ENCODE assay signal across 8 cellular contexts in genomic region chr2:169141713-169142352, GRCh38.
DNase-seq lines count a peak whose midpoint lies in the region; TF ChIP-seq lines count a peak whose summit lies in the region.

No MANE protein-coding gene starts in this region.

- no peaks in the 10 kb centered on the region for H3K9me3 ChIP-seq in mesenchymal stem cell (ENCODE audit: control insufficient read depth, low read length)

- no peak overlapping the region for H3K4me2 ChIP-seq in mesenchymal stem cell (ENCODE audit: low read length, poor library complexity, severe bottlenecking)

- peaks cover 2% of the 10 kb centered on the region for H3K4me1 ChIP-seq in mesenchymal stem cell (ENCODE audit: control insufficient read depth, insufficient read depth, low read depth, low read length)

- H4K91ac ChIP-seq in mesenchymal stem cell (ENCODE audit: low read length) = no peak overlapping the region

- DNase-seq in GM10248 (ENCODE audit: extremely low spot score) = peak; percentile 52
- peak; percentile 40 for DNase-seq in HFF-Myc (ENCODE audit: extremely low read depth, low read depth)
- peak; percentile 65 for DNase-seq in NCI-H2227 (lab: John Stamatoyannopoulos, UW; ENCODE audit: unreplicated experiment)
- DNase-seq in activated CD4-positive, alpha-beta T cell treated with anti-CD3 and anti-CD28 coated beads, Interleukin-2, amount 50 U/mL, for 1 hour = peak; percentile 55
- peak; percentile 74 for DNase-seq in ecto neural progenitor cell (ENCODE audit: low spot score)
- peak; percentile 61 for DNase-seq in mesenchymal stem cell
- peak; percentile 21 to 31 for DNase-seq in stimulated activated CD8-positive, alpha-beta memory T cell treated with anti-CD3 and anti-CD28 coated beads, Interleukin-4, amount 100 ng/mL, for 4 hours (ENCODE audit: low read depth in 2 of 2, low spot score in 1 of 2)
- no peak for DNase-seq in cerebellar nuclear complex (lab: John Stamatoyannopoulos, UW)

- H2AFZ ChIP-seq in mesenchymal stem cell (ENCODE audit: low read depth, low read length) = no peak overlapping the region

- H3K4ac ChIP-seq in mesenchymal stem cell (ENCODE audit: low read depth in 1 of 2, low read length in 2 of 2) = no peak overlapping the region

- peaks cover 6 to 8% of the 10 kb centered on the region in 2 experiments for H3K27me3 ChIP-seq in mesenchymal stem cell (ENCODE audit: control insufficient read depth in 1 of 2, insufficient read depth in 1 of 2, low read length in 2 of 2)

- H2BK15ac ChIP-seq in mesenchymal stem cell (ENCODE audit: low read depth, poor library complexity, severe bottlenecking) = no peak overlapping the region

- H3K14ac ChIP-seq in mesenchymal stem cell (ENCODE audit: low read length in 2 of 2) = no peak overlapping the region

- no peak overlapping the region for H2BK5ac ChIP-seq in mesenchymal stem cell (ENCODE audit: low read depth, low read length, poor library complexity, severe bottlenecking)

- no peak overlapping the region for H3K27ac ChIP-seq in mesenchymal stem cell (ENCODE audit: low read length, poor library complexity, severe bottlenecking)

- H3K36me3 ChIP-seq in mesenchymal stem cell (ENCODE audit: control insufficient read depth in 1 of 2, insufficient read depth in 2 of 2, low read depth in 1 of 2, low read length in 2 of 2) = no peaks in the 10 kb centered on the region

- no peak overlapping the region for H4K8ac ChIP-seq in mesenchymal stem cell (ENCODE audit: low read length)

- peak; percentile 87 for TF ChIP-seq CTCF in GM10248 (IDR thresholded peaks at IDR 0.05; ENCODE audit: control extremely low read depth, extremely low read depth, low read depth, missing control alignments)
- TF ChIP-seq CTCF in HFF-Myc (IDR thresholded peaks at IDR 0.05; ENCODE audit: low read depth, low read length, missing control alignments) = peak; percentile 94

- WGBS in mesenchymal stem cell = 34% methylated on average over 7 of the region's 10 CpGs

- H3K9ac ChIP-seq in mesenchymal stem cell (ENCODE audit: low read length) = no peak overlapping the region

- H3K4me3 ChIP-seq in HFF-Myc (replicated peaks; ENCODE audit: low read depth, low read length) (no peak overlapping the region), mesenchymal stem cell (ENCODE audit: insufficient read depth in 1 of 2, low read depth in 1 of 2, low read length in 2 of 2) (no peak overlapping the region)

- no peak overlapping the region for H3K18ac ChIP-seq in mesenchymal stem cell (ENCODE audit: low read depth in 1 of 2, low read length in 2 of 2)

- H2AK5ac ChIP-seq in mesenchymal stem cell (ENCODE audit: low read length, severe bottlenecking) = no peak overlapping the region

- no peak overlapping the region for H2BK12ac ChIP-seq in mesenchymal stem cell (ENCODE audit: low read length in 2 of 2)

- no peaks in the 10 kb centered on the region for H3K79me1 ChIP-seq in mesenchymal stem cell (replicated peaks; ENCODE audit: low read length, poor library complexity, severe bottlenecking)

- POLR2A ChIA-PET in GM10248 (lab: Yijun Ruan, JAX) = no interaction called here

- H2BK120ac ChIP-seq in mesenchymal stem cell (ENCODE audit: low read depth, low read length) = no peak overlapping the region

- no peak overlapping the region for H3K23ac ChIP-seq in mesenchymal stem cell (ENCODE audit: low read length in 2 of 2)

- CTCF ChIA-PET in GM10248 (lab: Yijun Ruan, JAX) = interaction anchor here (0.7 to 6.6 kb wide), 23 partner anchors 9 to 256 kb away, joined by 3 to 69 read pairs (median 4); no protein-coding TSS in a partner anchor

Comparison
In these comparisons a context has a peak if more than half of its experiments do, and no peak if none do; other contexts are left out.
1. DNase-seq: peak in GM10248 (single experiment), HFF-Myc (single experiment), NCI-H2227 (single experiment), activated CD4-positive, alpha-beta T cell treated with anti-CD3 and anti-CD28 coated beads, Interleukin-2, amount 50 U/mL, for 1 hour (single experiment), ecto neural progenitor cell (single experiment), mesenchymal stem cell (single experiment) and stimulated activated CD8-positive, alpha-beta memory T cell treated with anti-CD3 and anti-CD28 coated beads, Interleukin-4, amount 100 ng/mL, for 4 hours (2 of 2); none in cerebellar nuclear complex (0 of 2).